In the genomic region with DNA sequence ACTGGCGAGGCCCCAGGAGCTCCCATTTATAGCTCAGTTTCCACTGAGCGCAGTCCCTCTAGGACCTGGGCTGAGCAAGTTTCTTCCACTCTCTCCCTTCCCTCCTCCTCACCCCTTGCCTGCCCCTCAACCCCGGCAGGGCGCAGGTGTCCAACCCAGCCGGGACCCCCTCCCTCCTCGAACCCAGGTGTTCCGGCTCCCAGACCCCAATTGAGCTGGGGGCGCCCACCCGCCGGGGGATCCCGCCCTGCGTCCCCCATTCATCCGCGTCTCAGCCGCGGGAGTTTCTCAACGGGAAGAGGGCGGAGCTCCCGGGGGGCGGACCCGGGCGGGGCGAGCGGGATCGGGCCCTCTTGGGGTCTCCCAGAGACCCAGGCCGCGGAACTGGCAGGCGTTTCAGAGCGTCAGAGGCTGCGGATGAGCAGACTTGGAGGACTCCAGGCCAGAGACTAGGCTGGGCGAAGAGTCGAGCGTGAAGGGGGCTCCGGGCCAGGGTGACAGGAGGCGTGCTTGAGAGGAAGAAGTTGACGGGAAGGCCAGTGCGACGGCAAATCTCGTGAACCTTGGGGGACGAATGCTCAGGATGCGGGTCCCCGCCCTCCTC, we compare ENCODE assay signal across 8 cellular contexts. TPM values are rescaled to one million over a fixed set of nuclear protein-coding genes. Genes with fewer than 3 reads are reported as not detected.
DNase-seq lines count a peak whose midpoint lies in the region; ATAC-seq, FAIRE-seq and TF ChIP-seq lines count a peak whose summit lies in the region.

A gene (plus strand): TSS at position 366 of the 604 bp plus-strand sequence. CDS start 209 bp downstream, at position 575.

- CTCF ChIA-PET in A549 (lab: Yijun Ruan, JAX): interaction anchor here (0.9 to 5.1 kb wide), 7 partner anchors 8 to 121 kb away, joined by 3 to 23 read pairs (median 4); no protein-coding TSS in a partner anchor

- TF ChIP-seq CTCF in A549 (IDR thresholded peaks at IDR 0.05) (no peak), foreskin fibroblast (IDR thresholded peaks at IDR 0.05; ENCODE audit: low read depth, low read length) (no peak), kidney (IDR thresholded peaks at IDR 0.05; ENCODE audit: borderline replicate concordance, extremely low read depth, insufficient read depth) (no peak)

- no peak for TF ChIP-seq EP300 in A549 (IDR thresholded peaks at IDR 0.05)

- ATAC-seq in A549 (peak; percentile 57 to 75), HG03565 (IDR thresholded peaks at IDR 0.05; ENCODE audit: unreplicated experiment) (no peak)

- FAIRE-seq in A549 (lab: Jason Lieb, UNC): no peak
- no peak for FAIRE-seq in HTR-8/SVneo (lab: Jason Lieb, UNC)
- no peak for FAIRE-seq in kidney (lab: Jason Lieb, UNC)

- peak within 1 kb of the TSS; percentile 99 for H3K4me2 ChIP-seq in A549

- intact Hi-C loops in kidney (cut with DNase I): no loop called here

- peaks cover 41% of the 10 kb centered on the region for H3K27me3 ChIP-seq in rectal smooth muscle tissue (ENCODE audit: control insufficient read depth, insufficient read depth, low read length)

- POLR2A ChIA-PET in A549 (lab: Yijun Ruan, JAX): interaction anchor here (0.7 to 2.5 kb wide), 2 partner anchors 12 to 13 kb away, joined by 3 to 13 read pairs; no protein-coding TSS in a partner anchor

- 13% methylated on average over 36 of the region's 42 CpGs for WGBS in A549 (ENCODE audit: missing lambda C conversion rate)

- no peak for TF ChIP-seq POLR2A in A549 (IDR thresholded peaks at IDR 0.05; ENCODE audit: low read length)

- H3K27ac ChIP-seq in A549 (peak within 1 kb of the TSS; percentile 45 to 78; a peak in 5 of 6 replicates), rectal smooth muscle tissue (ENCODE audit: low read depth, low read length) (no peak within 1 kb of the TSS), kidney (ENCODE audit: low read depth in 2 of 2, low read length in 2 of 2) (no peak within 1 kb of the TSS)

- H3K36me3 ChIP-seq in rectal smooth muscle tissue (ENCODE audit: control insufficient read depth, insufficient read depth, low read length) (no peaks in the 10 kb centered on the region), kidney (ENCODE audit: control insufficient read depth in 1 of 2, insufficient read depth in 2 of 2, low read length in 2 of 2) (no peaks in the 10 kb centered on the region)

- H3K9ac ChIP-seq in rectal smooth muscle tissue (ENCODE audit: low read length) (no peak within 1 kb of the TSS), kidney (ENCODE audit: low read length in 2 of 2) (no peak within 1 kb of the TSS)

- H3K4me3 ChIP-seq in A549 (peak within 1 kb of the TSS; percentile 55), foreskin fibroblast (ENCODE audit: low read depth in 1 of 2, low read length in 2 of 2) (peak within 1 kb of the TSS; percentile 34 to 43), rectal smooth muscle tissue (ENCODE audit: low read length) (peak within 1 kb of the TSS; percentile 40), kidney (ENCODE audit: low read length in 2 of 2) (peak within 1 kb of the TSS in 1 of 2 donors; percentile 29)

- H3K4me1 ChIP-seq in A549 (peaks cover 11% of the 10 kb centered on the region; the same call in 2 of the 3 replicates), rectal smooth muscle tissue (ENCODE audit: control insufficient read depth, insufficient read depth, low read length) (no peaks in the 10 kb centered on the region), kidney (ENCODE audit: control insufficient read depth in 1 of 2, insufficient read depth in 1 of 2, low read depth in 1 of 2, low read length in 2 of 2) (peaks cover 0 to 4% of the 10 kb centered on the region in 2 donors)

- TF ChIP-seq RAD21 in A549 (conservative IDR thresholded peaks at IDR 0.05 in 1 of 2, IDR thresholded peaks at IDR 0.05 in 1 of 2): no peak

- DNase-seq in A549 (ENCODE audit: low read depth in 1 of 2, low spot score in 1 of 2) (peak in 1 of 2 experiments; percentile 80), HTR-8/SVneo (ENCODE audit: insufficient read length, low spot score) (peak; percentile 48), foreskin fibroblast (peak in 1 of 2 donors; percentile 15), kidney (no peak), HUDEP-2 (lab: John Stamatoyannopoulos, UW; ENCODE audit: unreplicated experiment in 76 of 76) (no peak)
- peak; percentile 78 for DNase-seq in activated CD8-positive, alpha-beta memory T cell treated with anti-CD3 and anti-CD28 coated beads for 24 hours

- H3K9me3 ChIP-seq in A549 (no peaks in the 10 kb centered on the region), kidney (ENCODE audit: control insufficient read depth in 1 of 2, low read length in 2 of 2) (no peaks in the 10 kb centered on the region)

TF ChIP-seq in A549, 52 proteins besides CTCF, POLR2A, EP300 and RAD21:
- TF ChIP-seq, protein P1, sequence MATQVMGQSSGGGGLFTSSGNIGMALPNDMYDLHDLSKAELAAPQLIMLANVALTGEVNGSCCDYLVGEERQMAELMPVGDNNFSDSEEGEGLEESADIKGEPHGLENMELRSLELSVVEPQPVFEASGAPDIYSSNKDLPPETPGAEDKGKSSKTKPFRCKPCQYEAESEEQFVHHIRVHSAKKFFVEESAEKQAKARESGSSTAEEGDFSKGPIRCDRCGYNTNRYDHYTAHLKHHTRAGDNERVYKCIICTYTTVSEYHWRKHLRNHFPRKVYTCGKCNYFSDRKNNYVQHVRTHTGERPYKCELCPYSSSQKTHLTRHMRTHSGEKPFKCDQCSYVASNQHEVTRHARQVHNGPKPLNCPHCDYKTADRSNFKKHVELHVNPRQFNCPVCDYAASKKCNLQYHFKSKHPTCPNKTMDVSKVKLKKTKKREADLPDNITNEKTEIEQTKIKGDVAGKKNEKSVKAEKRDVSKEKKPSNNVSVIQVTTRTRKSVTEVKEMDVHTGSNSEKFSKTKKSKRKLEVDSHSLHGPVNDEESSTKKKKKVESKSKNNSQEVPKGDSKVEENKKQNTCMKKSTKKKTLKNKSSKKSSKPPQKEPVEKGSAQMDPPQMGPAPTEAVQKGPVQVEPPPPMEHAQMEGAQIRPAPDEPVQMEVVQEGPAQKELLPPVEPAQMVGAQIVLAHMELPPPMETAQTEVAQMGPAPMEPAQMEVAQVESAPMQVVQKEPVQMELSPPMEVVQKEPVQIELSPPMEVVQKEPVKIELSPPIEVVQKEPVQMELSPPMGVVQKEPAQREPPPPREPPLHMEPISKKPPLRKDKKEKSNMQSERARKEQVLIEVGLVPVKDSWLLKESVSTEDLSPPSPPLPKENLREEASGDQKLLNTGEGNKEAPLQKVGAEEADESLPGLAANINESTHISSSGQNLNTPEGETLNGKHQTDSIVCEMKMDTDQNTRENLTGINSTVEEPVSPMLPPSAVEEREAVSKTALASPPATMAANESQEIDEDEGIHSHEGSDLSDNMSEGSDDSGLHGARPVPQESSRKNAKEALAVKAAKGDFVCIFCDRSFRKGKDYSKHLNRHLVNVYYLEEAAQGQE (IDR thresholded peaks at IDR 0.05): 0 out of 2 replicates have a peak, but pooled peaks have one; percentile 34
- TF ChIP-seq, protein P2, sequence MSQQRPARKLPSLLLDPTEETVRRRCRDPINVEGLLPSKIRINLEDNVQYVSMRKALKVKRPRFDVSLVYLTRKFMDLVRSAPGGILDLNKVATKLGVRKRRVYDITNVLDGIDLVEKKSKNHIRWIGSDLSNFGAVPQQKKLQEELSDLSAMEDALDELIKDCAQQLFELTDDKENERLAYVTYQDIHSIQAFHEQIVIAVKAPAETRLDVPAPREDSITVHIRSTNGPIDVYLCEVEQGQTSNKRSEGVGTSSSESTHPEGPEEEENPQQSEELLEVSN (IDR thresholded peaks at IDR 0.05; ENCODE audit: borderline replicate concordance, low read depth): no peak
- TF ChIP-seq, protein P3, sequence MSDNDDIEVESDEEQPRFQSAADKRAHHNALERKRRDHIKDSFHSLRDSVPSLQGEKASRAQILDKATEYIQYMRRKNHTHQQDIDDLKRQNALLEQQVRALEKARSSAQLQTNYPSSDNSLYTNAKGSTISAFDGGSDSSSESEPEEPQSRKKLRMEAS (IDR thresholded peaks at IDR 0.05): peak; percentile 41; the same call in 1 of the 2 replicates
TF ChIP-seq in A549: peak in this region for 2.

RNA-seq across cellular contexts. Expression of the gene that starts here (rescaled TPM):
- polyA plus RNA-seq in A549 (2011; rRNA removed) (0.26 and 0.34 TPM in 2 replicates), A549 (2017; fragmentation: RNase III; extraction: RNeasy Plus Mini Kit Qiagen cat#74134 plus additional on column Dnase treatment) (0.21 to 0.75 TPM (median 0.54 TPM) in 3 replicates), kidney (ENCODE audit: insufficient read depth, low read depth, low replicate concordance) (0.82 TPM)
- polyA plus RNA-seq in A549 (2012; cell fraction: cytosol; rRNA removed): 0.20 and 0.30 TPM in 2 replicates
- polyA plus RNA-seq in A549 (2012; cell fraction: nucleus; rRNA removed): 0.76 and 0.80 TPM in 2 replicates
- polyA minus RNA-seq in A549 (2011; rRNA and poly(A)+ RNA removed): 0.12 and 0.34 TPM in 2 replicates
- total RNA-seq in kidney: not detected

Comparison
In these comparisons a context has a peak if more than half of its experiments do, and no peak if none do; other contexts are left out.
1. Peak in ATAC-seq, H3K4me3 ChIP-seq, H3K27ac ChIP-seq and H3K4me2 ChIP-seq in A549; RNA of the gene not detected or under 1 TPM.
2. DNase-seq: peak in HTR-8/SVneo (single experiment) and activated CD8-positive, alpha-beta memory T cell treated with anti-CD3 and anti-CD28 coated beads for 24 hours (single experiment); none in kidney (single experiment) and HUDEP-2 (0 of 76).